Comparison of ENCODE assay signal across 8 cellular contexts in genomic region chr18:54357082-54357659, GRCh38. TPM values are rescaled to one million over a fixed set of nuclear protein-coding genes. Genes with fewer than 3 reads are reported as not detected.
DNase-seq lines count a peak whose midpoint lies in the region; ATAC-seq and TF ChIP-seq lines count a peak whose summit lies in the region.

No MANE protein-coding gene starts in this region.

- no peaks in the 10 kb centered on the region for H3K4me1 ChIP-seq in Caco-2
- no peaks in the 10 kb centered on the region for H3K4me1 ChIP-seq in adipocyte (ENCODE audit: control insufficient read depth, insufficient read depth, low read length)
- peaks cover 3% of the 10 kb centered on the region; the same call in 1 of the 2 replicates for H3K4me1 ChIP-seq in iPS-20b (ENCODE audit: insufficient read depth, low read length)

- H3K9me3 ChIP-seq in Caco-2 (no peaks in the 10 kb centered on the region), adipocyte (ENCODE audit: control insufficient read depth, low read length) (no peaks in the 10 kb centered on the region), iPS-20b (ENCODE audit: insufficient read depth, low read depth, low read length) (no peaks in the 10 kb centered on the region)

- peaks cover 1% of the 10 kb centered on the region for H3K27me3 Mint-ChIP-seq in Caco-2 (ENCODE audit: insufficient read depth, unreplicated experiment)
- H3K27me3 Mint-ChIP-seq in IgD-negative memory B cell = peaks cover 2% of the 10 kb centered on the region
- peaks cover 4% of the 10 kb centered on the region for H3K27me3 Mint-ChIP-seq in stimulated activated naive CD8-positive, alpha-beta T cell treated with anti-CD3 and anti-CD28 coated beads, Interleukin-15, amount 100 ng/mL, for 72 hours

- H3K27me3 ChIP-seq in Caco-2 (replicated peaks; ENCODE audit: control insufficient read depth, insufficient read depth, low read length) (no peaks in the 10 kb centered on the region), adipocyte (replicated peaks; ENCODE audit: control insufficient read depth, insufficient read depth, low read length) (no peaks in the 10 kb centered on the region), iPS-20b (ENCODE audit: insufficient read depth, low read length) (no peaks in the 10 kb centered on the region)

- CTCF ChIA-PET in Caco-2 (lab: Charles Lee) (interaction anchor here (1.0 kb wide), 1 partner anchor 41 kb away, joined by 4 read pairs; no protein-coding TSS in a partner anchor), GM10248 (lab: Yijun Ruan, JAX) (interaction anchor here (0.7 to 2.1 kb wide), 24 partner anchors 9 to 194 kb away, joined by 3 to 13 read pairs (median 4); no protein-coding TSS in a partner anchor)

- intact Hi-C loops in Caco-2 (cut with micrococcal nuclease; ENCODE audit: unreplicated experiment) = no loop called here

- ATAC-seq in GM21360 (IDR thresholded peaks at IDR 0.05; ENCODE audit: unreplicated experiment) (peak; percentile 39), GM19324 (IDR thresholded peaks at IDR 0.05; ENCODE audit: low FRiP score, unreplicated experiment) (no peak)
- peak; percentile 76 for ATAC-seq in stimulated activated naive CD8-positive, alpha-beta T cell treated with anti-CD3 and anti-CD28 coated beads, Interleukin-15, amount 100 ng/mL, for 72 hours

- BruUV-seq in Caco-2 (replicated peaks; lab: Mats Ljungman, UMichigan) = no TSS peak

- H3K9me3 Mint-ChIP-seq in Caco-2 (ENCODE audit: unreplicated experiment) = no peaks in the 10 kb centered on the region
- H3K9me3 Mint-ChIP-seq in IgD-negative memory B cell = peaks cover 0 to 1% (median under 1%) of the 10 kb centered on the region in 3 donors
- peaks cover 0 to 2% of the 10 kb centered on the region in 2 donors for H3K9me3 Mint-ChIP-seq in stimulated activated naive CD8-positive, alpha-beta T cell treated with anti-CD3 and anti-CD28 coated beads, Interleukin-15, amount 100 ng/mL, for 72 hours

- H3K4me1 Mint-ChIP-seq in Caco-2 (ENCODE audit: low read depth, unreplicated experiment) (no peaks in the 10 kb centered on the region), IgD-negative memory B cell (peaks cover 11 to 20% (median 11%) of the 10 kb centered on the region in 3 donors)
- peaks cover 14% of the 10 kb centered on the region for H3K4me1 Mint-ChIP-seq in stimulated activated naive CD8-positive, alpha-beta T cell treated with anti-CD3 and anti-CD28 coated beads, Interleukin-15, amount 100 ng/mL, for 72 hours

- DNase-seq in Caco-2 = peak in 1 of 2 experiments; percentile 1
- DNase-seq in adipocyte (ENCODE audit: low read depth) = no peak
- no peak for DNase-seq in stimulated activated naive CD8-positive, alpha-beta T cell treated with anti-CD3 and anti-CD28 coated beads, Interleukin-15, amount 100 ng/mL, for 72 hours
- no peak for DNase-seq in GM10248 (ENCODE audit: extremely low spot score)

- TF ChIP-seq CTCF in Caco-2 (IDR thresholded peaks at IDR 0.05; ENCODE audit: insufficient read depth in 1 of 2, low read depth in 1 of 2, low read length in 1 of 2, severe bottlenecking in 1 of 2, unreplicated experiment in 1 of 2) = no peak
- TF ChIP-seq CTCF in GM10248 (IDR thresholded peaks at IDR 0.05; ENCODE audit: control extremely low read depth, extremely low read depth, low read depth, missing control alignments) = no peak

- H3K4me3 Mint-ChIP-seq in Caco-2 (ENCODE audit: unreplicated experiment) (peak overlapping the region; percentile 95), IgD-negative memory B cell (peak overlapping the region; percentile 98 to 100 (median 100))
- peak overlapping the region; percentile 100 for H3K4me3 Mint-ChIP-seq in stimulated activated naive CD8-positive, alpha-beta T cell treated with anti-CD3 and anti-CD28 coated beads, Interleukin-15, amount 100 ng/mL, for 72 hours

- peak overlapping the region; percentile 83 for H3K9ac ChIP-seq in adipocyte (ENCODE audit: low read length)
- H3K9ac ChIP-seq in iPS-20b (ENCODE audit: low read depth, low read length) = peak overlapping the region; percentile 90

- POLR2A ChIA-PET in Caco-2 (lab: Charles Lee) = no interaction called here
- POLR2A ChIA-PET in GM10248 (lab: Yijun Ruan, JAX) = interaction anchor here (0.8 to 1.0 kb wide), 2 partner anchors 88 to 881 kb away, joined by 3 read pairs; partner anchors contain the start of gene POLI

- H3K36me3 ChIP-seq in Caco-2 (ENCODE audit: control insufficient read depth, insufficient read depth, low read length) (no peaks in the 10 kb centered on the region), adipocyte (ENCODE audit: control insufficient read depth, insufficient read depth, low read length, severe bottlenecking) (no peaks in the 10 kb centered on the region), iPS-20b (ENCODE audit: insufficient read depth, low read depth, low read length) (peaks cover 18% of the 10 kb centered on the region)

- H3K4me3 ChIP-seq in Caco-2 (ENCODE audit: low read depth, low read length) (peak overlapping the region; percentile 74), adipocyte (ENCODE audit: low read length) (peak overlapping the region; percentile 98), iPS-20b (ENCODE audit: low read length) (peak overlapping the region; percentile 96)

- H3K36me3 Mint-ChIP-seq in Caco-2 (ENCODE audit: insufficient read depth, unreplicated experiment) (no peaks in the 10 kb centered on the region), IgD-negative memory B cell (peaks cover 3% of the 10 kb centered on the region)

- peak overlapping the region; percentile 93 for H3K27ac Mint-ChIP-seq in Caco-2 (ENCODE audit: unreplicated experiment)
- H3K27ac Mint-ChIP-seq in IgD-negative memory B cell = peak overlapping the region; percentile 84 to 91 (median 90)
- peak overlapping the region; percentile 99 to 100 for H3K27ac Mint-ChIP-seq in stimulated activated naive CD8-positive, alpha-beta T cell treated with anti-CD3 and anti-CD28 coated beads, Interleukin-15, amount 100 ng/mL, for 72 hours

- H3K27ac ChIP-seq in iPS-20b (ENCODE audit: low read length) = peak overlapping the region; percentile 59

RNA-seq across cellular contexts. Expression of gene STARD6, which starts 0.5 kb away (rescaled TPM):
- not detected in 2 replicates for total RNA-seq in Caco-2 (2022)
- polyA plus RNA-seq in IgD-negative memory B cell = not detected

RNA-seq across cellular contexts. Expression of gene C18orf54, which starts 0.5 kb away (rescaled TPM):
- total RNA-seq in Caco-2 (2022) = 5.5 and 7.2 TPM in 2 replicates
- 0.99 TPM for polyA plus RNA-seq in IgD-negative memory B cell
